In the genomic region with DNA sequence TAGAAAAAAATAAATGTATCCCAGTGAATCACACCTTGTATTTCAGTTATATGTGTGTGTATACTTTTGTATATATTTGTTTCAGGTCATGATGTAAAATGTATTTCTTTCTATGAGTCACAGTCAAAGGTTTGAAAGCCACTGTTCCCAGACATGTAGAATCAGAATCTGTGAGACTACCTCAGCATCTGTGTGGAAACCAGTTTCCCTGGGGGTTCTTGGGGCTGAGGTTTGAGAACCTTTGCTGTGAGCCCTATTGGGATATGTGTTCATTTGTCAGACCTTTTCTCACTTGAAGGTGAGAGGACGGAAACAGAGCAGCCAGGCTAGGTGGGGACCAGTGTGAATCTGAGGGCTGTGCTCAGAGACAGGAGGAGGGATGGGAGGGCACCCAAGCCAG, we compare ENCODE assay signal across 12 cellular contexts.
DNase-seq lines count a peak whose midpoint lies in the region; ATAC-seq, FAIRE-seq and TF ChIP-seq lines count a peak whose summit lies in the region.
"Had no signal": no experiment of that assay in that cellular context is flagged by ENCODE, and none has a peak within 500 bp of the region (broad histone marks: within the 10 kb centered on the region; RNA-seq: fewer than 3 reads in every experiment).

No MANE protein-coding gene starts in this region.

- POLR2A ChIA-PET in activated CD4-positive, alpha-beta T cell treated with anti-CD3 and anti-CD28 coated beads for 36 hours (lab: Charles Lee): no interaction called here

- no peak for TF ChIP-seq CTCF in stomach (IDR thresholded peaks at IDR 0.05)

- H3K4me3 ChIP-seq in stomach: no peak overlapping the region

- H3K27me3 Mint-ChIP-seq in activated CD4-positive, alpha-beta T cell treated with anti-CD3 and anti-CD28 coated beads for 36 hours: no peaks in the 10 kb centered on the region
- no peaks in the 10 kb centered on the region for H3K27me3 Mint-ChIP-seq in activated CD4-positive, alpha-beta T cell treated with anti-CD3 and anti-CD28 coated beads, Interleukin-2, amount 10 ng/mL, durations not matched to agents 24 days and 14 days
- H3K27me3 Mint-ChIP-seq in central memory CD8-positive, alpha-beta T cell: no peaks in the 10 kb centered on the region

- peak overlapping the region in 4 of 5 donors; percentile 9 to 68 (median 50) for H3K27ac ChIP-seq in stomach

- H3K36me3 ChIP-seq in stomach: peaks cover 0 to 10% (median 0%) of the 10 kb centered on the region in 4 donors

- CTCF ChIA-PET in activated CD4-positive, alpha-beta T cell treated with anti-CD3 and anti-CD28 coated beads for 36 hours (lab: Charles Lee): no interaction called here

- FAIRE-seq in GM12892 (lab: Jason Lieb, UNC): no peak

- H3K4me1 ChIP-seq in stomach: peaks cover 0 to 57% (median 28%) of the 10 kb centered on the region in 4 donors

- ATAC-seq in activated CD4-positive, alpha-beta T cell treated with anti-CD3 and anti-CD28 coated beads for 36 hours: peak; percentile 76
- peak; percentile 48 for ATAC-seq in HG03103 (IDR thresholded peaks at IDR 0.05; ENCODE audit: low read depth, unreplicated experiment)
- ATAC-seq in central memory CD8-positive, alpha-beta T cell (replicated peaks; ENCODE audit: extremely low read depth, poor library complexity, severe bottlenecking): no peak

- peak; percentile 8 for DNase-seq in activated CD4-positive, alpha-beta T cell treated with anti-CD3 and anti-CD28 coated beads for 36 hours
- DNase-seq in activated CD4-positive, alpha-beta T cell treated with anti-CD3 and anti-CD28 coated beads, Interleukin-2, amount 10 ng/mL, durations not matched to agents 24 days and 14 days: no peak
- DNase-seq in central memory CD8-positive, alpha-beta T cell (ENCODE audit: low spot score in 2 of 2): no peak
- DNase-seq in stomach (no peak), COLO668 (lab: John Stamatoyannopoulos, UW; ENCODE audit: unreplicated experiment) (no peak), GM12892 (ENCODE audit: insufficient read length) (no peak), DMS79 treated with DMSO at 0.1 percent for 48 hours (lab: John Stamatoyannopoulos, UW) (no peak)
- DNase-seq: 8988T; activated CD4-positive, alpha-beta T cell treated with anti-CD3 and anti-CD28 coated beads for 48 hours; cerebellar nuclear complex; NCI-H82 had no signal

- peaks cover 2% of the 10 kb centered on the region for H3K4me1 Mint-ChIP-seq in activated CD4-positive, alpha-beta T cell treated with anti-CD3 and anti-CD28 coated beads for 36 hours
- no peaks in the 10 kb centered on the region for H3K4me1 Mint-ChIP-seq in activated CD4-positive, alpha-beta T cell treated with anti-CD3 and anti-CD28 coated beads, Interleukin-2, amount 10 ng/mL, durations not matched to agents 24 days and 14 days
- H3K4me1 Mint-ChIP-seq in central memory CD8-positive, alpha-beta T cell: peaks cover 24% of the 10 kb centered on the region

- intact Hi-C loops in activated CD4-positive, alpha-beta T cell treated with anti-CD3 and anti-CD28 coated beads for 36 hours (cut with DNase I, micrococcal nuclease): no loop called here
- intact Hi-C loops in activated CD4-positive, alpha-beta T cell treated with anti-CD3 and anti-CD28 coated beads, Interleukin-2, amount 10 ng/mL, durations not matched to agents 24 days and 14 days (cut with micrococcal nuclease): no loop called here
- intact Hi-C loops in stomach (cut with DNase I; ENCODE audit: low total_unique reads): no loop called here

- peaks cover 3% of the 10 kb centered on the region for H3K36me3 Mint-ChIP-seq in activated CD4-positive, alpha-beta T cell treated with anti-CD3 and anti-CD28 coated beads for 36 hours (ENCODE audit: low read depth)
- H3K36me3 Mint-ChIP-seq in activated CD4-positive, alpha-beta T cell treated with anti-CD3 and anti-CD28 coated beads, Interleukin-2, amount 10 ng/mL, durations not matched to agents 24 days and 14 days (ENCODE audit: low read depth): peaks cover 4% of the 10 kb centered on the region
- peaks cover 3% of the 10 kb centered on the region for H3K36me3 Mint-ChIP-seq in central memory CD8-positive, alpha-beta T cell (ENCODE audit: insufficient read depth)

- no peaks in the 10 kb centered on the region for H3K27me3 ChIP-seq in stomach

- H3K4me3 Mint-ChIP-seq in activated CD4-positive, alpha-beta T cell treated with anti-CD3 and anti-CD28 coated beads for 36 hours: no peak overlapping the region
- H3K4me3 Mint-ChIP-seq in activated CD4-positive, alpha-beta T cell treated with anti-CD3 and anti-CD28 coated beads, Interleukin-2, amount 10 ng/mL, durations not matched to agents 24 days and 14 days: no peak overlapping the region
- no peak overlapping the region for H3K4me3 Mint-ChIP-seq in central memory CD8-positive, alpha-beta T cell

- no peaks in the 10 kb centered on the region for H3K9me3 ChIP-seq in stomach

- 93 to 100% (median 96%) methylated on average over 1 of the region's 1 CpG for WGBS in stomach, 5 donors

- no peak overlapping the region for H3K27ac Mint-ChIP-seq in activated CD4-positive, alpha-beta T cell treated with anti-CD3 and anti-CD28 coated beads for 36 hours
- H3K27ac Mint-ChIP-seq in activated CD4-positive, alpha-beta T cell treated with anti-CD3 and anti-CD28 coated beads, Interleukin-2, amount 10 ng/mL, durations not matched to agents 24 days and 14 days: no peak overlapping the region
- H3K27ac Mint-ChIP-seq in central memory CD8-positive, alpha-beta T cell (ENCODE audit: low read depth): peak overlapping the region; percentile 29

- H3K9me3 Mint-ChIP-seq in activated CD4-positive, alpha-beta T cell treated with anti-CD3 and anti-CD28 coated beads for 36 hours (ENCODE audit: low read depth): no peaks in the 10 kb centered on the region
- no peaks in the 10 kb centered on the region for H3K9me3 Mint-ChIP-seq in activated CD4-positive, alpha-beta T cell treated with anti-CD3 and anti-CD28 coated beads, Interleukin-2, amount 10 ng/mL, durations not matched to agents 24 days and 14 days
- H3K9me3 Mint-ChIP-seq in central memory CD8-positive, alpha-beta T cell: no peaks in the 10 kb centered on the region

- TF ChIP-seq POLR2A in stomach (IDR thresholded peaks at IDR 0.05) (no peak), GM12892 (IDR thresholded peaks at IDR 0.05; ENCODE audit: low read depth, low read length) (no peak)

- no peak for TF ChIP-seq EP300 in stomach (IDR thresholded peaks at IDR 0.05)
